In the genomic region with DNA sequence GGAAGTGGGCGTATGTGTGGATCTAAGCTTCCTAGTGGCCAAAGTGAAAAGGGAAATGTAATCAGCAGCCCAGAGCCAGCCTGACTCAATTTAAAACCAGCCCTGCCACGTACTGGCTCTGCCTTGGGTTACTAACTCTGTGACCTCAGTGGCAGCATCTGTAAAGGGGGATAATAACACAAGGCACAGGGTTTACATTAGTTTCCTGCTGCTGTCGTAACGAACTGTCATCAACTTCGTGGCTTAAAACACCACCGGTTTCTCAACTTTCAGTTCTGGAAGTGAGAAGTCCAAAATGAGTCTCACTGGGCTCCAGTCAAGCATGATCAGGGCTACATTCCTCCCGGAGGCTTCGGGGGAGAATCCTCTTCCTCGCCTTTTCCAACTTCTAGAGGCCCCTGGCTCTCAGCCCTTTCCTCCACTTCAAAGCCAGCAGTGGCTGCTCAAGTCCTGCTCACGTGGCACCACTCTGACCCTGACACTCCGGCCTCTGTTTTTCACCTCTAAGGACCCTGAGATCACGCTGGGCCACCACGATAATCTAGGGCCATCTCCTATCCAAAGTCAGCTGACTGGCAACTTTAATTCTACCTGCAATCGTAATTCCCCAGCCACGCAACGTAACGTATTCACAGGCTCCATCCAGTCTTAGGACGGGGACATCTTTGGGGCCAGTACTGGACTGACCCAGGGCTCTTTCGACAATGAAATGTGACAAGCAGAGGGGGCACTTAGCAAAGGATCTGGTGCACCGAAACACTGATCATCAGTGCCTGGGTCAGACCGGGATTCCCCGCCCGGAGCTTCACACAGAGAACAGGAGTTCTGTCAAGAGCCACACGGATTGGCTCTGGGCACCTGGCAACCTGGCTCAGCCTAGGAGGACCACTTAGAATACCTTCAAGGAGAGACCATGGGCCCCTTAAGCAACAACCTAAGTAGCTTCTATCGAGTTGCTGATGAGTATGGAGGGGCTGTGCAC, we compare ENCODE assay signal across 2 cellular contexts.
TF ChIP-seq lines count a peak whose summit lies in the region.

No MANE protein-coding gene starts in this region.

TF ChIP-seq in K562, 482 proteins besides CTCF, POLR2A, EP300 and RAD21:
- TF ChIP-seq POLR2AphosphoS2 (IDR thresholded peaks at IDR 0.05; ENCODE audit: low read length) (peak; percentile 47), PRMT5 (CRISPR knock-in tag; IDR thresholded peaks at IDR 0.05) (no peak), ZNF444 (CRISPR knock-in tag; IDR thresholded peaks at IDR 0.05) (no peak), ELF2 (CRISPR knock-in tag; IDR thresholded peaks at IDR 0.05) (no peak), TFAP4 (CRISPR knock-in tag; IDR thresholded peaks at IDR 0.05; ENCODE audit: borderline replicate concordance) (0 out of 2 replicates have a peak, but pooled peaks have one; percentile 17), ZEB2 (IDR thresholded peaks at IDR 0.05) (no peak), SNRNP70 (optimal IDR thresholded peaks at IDR 0.05; ENCODE audit: low read depth, low read length) (peak; percentile 41), RHOXF2B (CRISPR knock-in tag; conservative IDR thresholded peaks at IDR 0.05) (no peak), POLR2AphosphoS5 (IDR thresholded peaks at IDR 0.05; ENCODE audit: control insufficient read depth, insufficient read depth, low read depth, low read length) (peak; percentile 5; the same call in 1 of the 2 replicates), ZNF274 (IDR thresholded peaks at IDR 0.05; ENCODE audit: borderline replicate concordance, low read depth, low read length) (no peak), CBX3 (IDR thresholded peaks at IDR 0.05; ENCODE audit: borderline replicate concordance in 1 of 2, low read length in 2 of 2) (no peak), SUPT5H (IDR thresholded peaks at IDR 0.05) (peak; percentile 13), ZNF165 (CRISPR knock-in tag; IDR thresholded peaks at IDR 0.05; ENCODE audit: borderline replicate concordance) (no peak), WHSC1 (IDR thresholded peaks at IDR 0.05; ENCODE audit: low read length) (no peak)
- TF ChIP-seq, protein P1, sequence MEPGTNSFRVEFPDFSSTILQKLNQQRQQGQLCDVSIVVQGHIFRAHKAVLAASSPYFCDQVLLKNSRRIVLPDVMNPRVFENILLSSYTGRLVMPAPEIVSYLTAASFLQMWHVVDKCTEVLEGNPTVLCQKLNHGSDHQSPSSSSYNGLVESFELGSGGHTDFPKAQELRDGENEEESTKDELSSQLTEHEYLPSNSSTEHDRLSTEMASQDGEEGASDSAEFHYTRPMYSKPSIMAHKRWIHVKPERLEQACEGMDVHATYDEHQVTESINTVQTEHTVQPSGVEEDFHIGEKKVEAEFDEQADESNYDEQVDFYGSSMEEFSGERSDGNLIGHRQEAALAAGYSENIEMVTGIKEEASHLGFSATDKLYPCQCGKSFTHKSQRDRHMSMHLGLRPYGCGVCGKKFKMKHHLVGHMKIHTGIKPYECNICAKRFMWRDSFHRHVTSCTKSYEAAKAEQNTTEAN (CRISPR knock-in tag; IDR thresholded peaks at IDR 0.05) = no peak
- TF ChIP-seq, protein P2, sequence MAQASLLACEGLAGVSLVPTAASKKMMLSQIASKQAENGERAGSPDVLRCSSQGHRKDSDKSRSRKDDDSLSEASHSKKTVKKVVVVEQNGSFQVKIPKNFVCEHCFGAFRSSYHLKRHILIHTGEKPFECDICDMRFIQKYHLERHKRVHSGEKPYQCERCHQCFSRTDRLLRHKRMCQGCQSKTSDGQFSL (CRISPR knock-in tag; IDR thresholded peaks at IDR 0.05) = no peak
- TF ChIP-seq, protein P2 (tag; IDR thresholded peaks at IDR 0.05) = no peak

TF ChIP-seq in HEK293T, 16 proteins besides CTCF, POLR2A, EP300 and RAD21:
- TF ChIP-seq TARDBP (IDR thresholded peaks at IDR 0.05) = no peak
- no peak for TF ChIP-seq FOXA1 (IDR thresholded peaks at IDR 0.05)
- TF ChIP-seq BHLHE40 (IDR thresholded peaks at IDR 0.05; ENCODE audit: borderline replicate concordance) = no peak
- no peak for TF ChIP-seq PKNOX1 (IDR thresholded peaks at IDR 0.05)
- TF ChIP-seq HDGF (IDR thresholded peaks at IDR 0.05; ENCODE audit: borderline replicate concordance) = no peak
- TF ChIP-seq SP1 (IDR thresholded peaks at IDR 0.05) = no peak
- no peak for TF ChIP-seq LEF1 (IDR thresholded peaks at IDR 0.05; ENCODE audit: borderline replicate concordance)
- TF ChIP-seq ZNF384 (IDR thresholded peaks at IDR 0.05) = no peak
- TF ChIP-seq SUZ12 (IDR thresholded peaks at IDR 0.05) = no peak
- TF ChIP-seq ARNT (IDR thresholded peaks at IDR 0.05) = no peak
- TF ChIP-seq L3MBTL2 (conservative IDR thresholded peaks at IDR 0.05) = no peak
- no peak for TF ChIP-seq CTBP1 (IDR thresholded peaks at IDR 0.05; ENCODE audit: borderline replicate concordance)
